Comparison of ENCODE assay signal across 8 cellular contexts in the genomic region with DNA sequence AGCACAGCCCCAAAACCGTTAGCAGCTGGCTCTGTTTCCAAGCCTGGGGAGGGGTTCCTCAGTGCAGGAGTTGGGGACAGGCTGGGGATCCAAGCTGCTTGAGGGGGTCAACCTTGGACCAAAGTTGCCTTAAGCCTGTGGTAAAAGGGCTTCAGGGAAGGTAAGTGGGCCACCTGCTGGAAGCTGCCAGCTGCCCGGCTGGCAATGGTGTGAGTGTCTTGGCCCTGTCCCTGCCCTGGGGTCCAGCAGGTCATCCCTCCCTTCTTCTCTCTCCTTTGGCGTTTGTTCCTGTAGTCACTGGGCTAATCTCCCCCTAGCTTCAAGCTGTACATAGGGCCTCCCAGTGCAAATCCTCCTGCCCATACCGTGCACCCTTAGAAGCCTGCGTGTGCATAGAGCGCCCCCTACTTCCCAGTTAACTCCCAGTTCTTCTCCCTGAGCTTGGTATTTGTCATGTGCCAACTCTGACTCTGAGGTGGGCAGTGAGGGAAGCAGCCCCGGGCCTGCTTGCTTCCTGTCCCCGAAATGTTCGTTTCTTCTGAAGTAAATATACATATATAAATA. TPM values are rescaled to one million over a fixed set of nuclear protein-coding genes. Genes with fewer than 3 reads are reported as not detected.
DNase-seq lines count a peak whose midpoint lies in the region; ATAC-seq and TF ChIP-seq lines count a peak whose summit lies in the region.

No MANE protein-coding gene starts in this region.

- H3K4me3 Mint-ChIP-seq in brain: no peak overlapping the region

- ATAC-seq in GM21528 (IDR thresholded peaks at IDR 0.05; ENCODE audit: low FRiP score, unreplicated experiment): no peak

- peaks cover 14% of the 10 kb centered on the region for H3K4me1 Mint-ChIP-seq in brain

- no peaks in the 10 kb centered on the region for H3K9me3 Mint-ChIP-seq in brain

- H3K27me3 Mint-ChIP-seq in brain: peaks cover 10% of the 10 kb centered on the region

- H3K36me3 Mint-ChIP-seq in brain: peaks cover 14% of the 10 kb centered on the region

- DNase-seq in NOMO-1 treated with DMSO at 0.1 percent for 48 hours (lab: John Stamatoyannopoulos, UW; ENCODE audit: unreplicated experiment) (peak; percentile 30), NOMO-1 treated with dmso at 0.1 percent for 144 hours (lab: John Stamatoyannopoulos, UW; ENCODE audit: unreplicated experiment) (no peak), NCI-H1694 treated with DMSO at 0.1 percent for 48 hours (lab: John Stamatoyannopoulos, UW) (peak; percentile 6), midbrain (lab: John Stamatoyannopoulos, UW) (peak; percentile 74), cerebellar nuclear complex (lab: John Stamatoyannopoulos, UW) (no peak), NCI-H2171 (lab: John Stamatoyannopoulos, UW) (no peak)

- peak; percentile 63 to 76 for TF ChIP-seq CTCF in brain (conservative IDR thresholded peaks at IDR 0.05)

- peak overlapping the region in 2 of 5 experiments; percentile 32 to 87 for H3K27ac Mint-ChIP-seq in brain

RNA-seq across cellular contexts. Expression of gene TMEM258, which starts 4.4 kb away (rescaled TPM):
- polyA plus RNA-seq in brain (ENCODE audit: insufficient read depth, low read depth, low replicate concordance): 370 TPM

RNA-seq across cellular contexts. Expression of gene FEN1, which starts 4.7 kb away (rescaled TPM):
- 74.9 TPM for polyA plus RNA-seq in brain (ENCODE audit: insufficient read depth, low read depth, low replicate concordance)

RNA-seq across cellular contexts. Expression of gene FADS1, which starts 28.8 kb away (rescaled TPM):
- polyA plus RNA-seq in brain (ENCODE audit: insufficient read depth, low read depth, low replicate concordance): 103 TPM

RNA-seq across cellular contexts. Expression of gene MYRF, which starts 35.6 kb away (rescaled TPM):
- polyA plus RNA-seq in brain (ENCODE audit: insufficient read depth, low read depth, low replicate concordance): 70.8 TPM

RNA-seq across cellular contexts. Expression of gene FADS2, which starts 40.1 kb away (rescaled TPM):
- 266 TPM for polyA plus RNA-seq in brain (ENCODE audit: insufficient read depth, low read depth, low replicate concordance)

Comparison
In these comparisons a context has a peak if more than half of its experiments do, and no peak if none do; other contexts are left out.
1. DNase-seq: peak in NOMO-1 treated with DMSO at 0.1 percent for 48 hours (single experiment), NCI-H1694 treated with DMSO at 0.1 percent for 48 hours (single experiment) and midbrain (single experiment); none in NOMO-1 treated with dmso at 0.1 percent for 144 hours (single experiment), cerebellar nuclear complex (0 of 2) and NCI-H2171 (single experiment).